ENCODE assay signal across 9 cellular contexts in the genomic region with DNA sequence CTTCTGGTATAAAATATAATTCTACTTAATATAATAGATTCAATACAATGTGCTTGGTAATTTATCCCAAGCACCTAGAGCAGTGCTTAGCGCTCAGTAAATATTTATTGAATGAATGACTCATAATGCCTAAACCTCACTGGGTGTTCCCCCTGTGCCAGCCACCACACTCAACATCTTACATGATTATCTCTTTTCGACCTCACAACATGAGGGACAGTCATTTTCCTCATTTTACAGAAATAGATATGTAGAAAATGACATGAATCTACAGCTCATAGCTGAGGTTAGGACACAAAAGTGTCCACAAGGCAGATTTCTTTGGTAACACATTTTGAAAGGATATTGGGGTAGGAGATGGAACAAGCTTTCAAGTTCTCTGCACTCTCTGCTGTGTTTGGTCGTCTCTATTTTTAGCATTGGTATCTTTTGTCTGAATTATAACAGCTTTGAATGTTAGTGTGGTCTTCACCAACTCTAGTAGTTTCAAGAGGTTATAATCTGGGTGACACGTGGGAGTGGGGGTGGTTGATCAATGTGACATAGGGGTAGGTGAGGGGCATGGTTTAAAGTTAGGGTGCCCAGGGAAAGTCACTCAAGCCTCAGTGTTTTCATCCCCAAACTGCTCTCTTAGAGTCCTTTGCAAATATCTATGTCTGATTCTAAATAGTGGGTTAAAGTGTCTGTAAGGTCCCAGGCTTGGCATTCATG. TPM values are rescaled to one million over a fixed set of nuclear protein-coding genes. Genes with fewer than 3 reads are reported as not detected.
DNase-seq lines count a peak whose midpoint lies in the region; ATAC-seq and TF ChIP-seq lines count a peak whose summit lies in the region.
"Had no signal": no experiment of that assay in that cellular context is flagged by ENCODE, and none has a peak within 500 bp of the region (broad histone marks: within the 10 kb centered on the region; RNA-seq: fewer than 3 reads in every experiment).

No MANE protein-coding gene starts in this region.

- H3K4me3 ChIP-seq in esophagus muscularis mucosa (no peak overlapping the region), hepatocyte (no peak overlapping the region), transverse colon (no peak overlapping the region)

- no peak overlapping the region for H3K4me2 ChIP-seq in hepatocyte

- H3K4me1 ChIP-seq in esophagus muscularis mucosa, result peaks cover 31 to 47% (median 41%) of the 10 kb centered on the region in 4 donors
- peaks cover 25% of the 10 kb centered on the region for H3K4me1 ChIP-seq in hepatocyte (ENCODE audit: insufficient read depth)
- H3K4me1 ChIP-seq in transverse colon, result peaks cover 5 to 29% (median 12%) of the 10 kb centered on the region in 4 donors

- in situ Hi-C loops in GM13977 (cut with MboI; ENCODE audit: low pct_unique_long_range_greater_than_20kb, low sequenced_read_pairs, unreplicated experiment), result no loop called here
- in situ Hi-C loops in transverse colon (cut with MboI; ENCODE audit: low pct_ligation_motif_present in 1 of 4, low pct_unique_long_range_greater_than_20kb in 1 of 4, low sequenced_read_pairs in 3 of 4), result no loop called here

- intact Hi-C loops in esophagus muscularis mucosa (cut with DNase I) (no loop called here), transverse colon (cut with DNase I; ENCODE audit: low total_unique reads) (no loop called here)

- H3K36me3 ChIP-seq in esophagus muscularis mucosa (peaks cover 3 to 52% (median 14%) of the 10 kb centered on the region in 4 donors), hepatocyte (replicated peaks; ENCODE audit: insufficient read depth, low read depth) (no peaks in the 10 kb centered on the region), transverse colon (no peaks in the 10 kb centered on the region)

- ATAC-seq in GM19372 (IDR thresholded peaks at IDR 0.05; ENCODE audit: low read depth, unreplicated experiment), result peak; percentile 78
- ATAC-seq in HG03442 (IDR thresholded peaks at IDR 0.05; ENCODE audit: unreplicated experiment), result peak; percentile 94
- no peak for ATAC-seq in GM19324 (IDR thresholded peaks at IDR 0.05; ENCODE audit: low FRiP score, unreplicated experiment)

- no peaks in the 10 kb centered on the region for H4K20me1 ChIP-seq in hepatocyte (ENCODE audit: insufficient read depth, poor library complexity, severe bottlenecking)

- DNase-seq in GM13977 (ENCODE audit: low spot score) (peak; percentile 27), esophagus muscularis mucosa (ENCODE audit: extremely low spot score) (peak; percentile 60), hepatocyte (ENCODE audit: low spot score) (no peak), GM19240 (ENCODE audit: insufficient read length, low spot score) (no peak), transverse colon (no peak)
- DNase-seq: IMR-90 had no signal

- peak overlapping the region in 2 of 4 donors; percentile 29 to 44 for H3K27ac ChIP-seq in esophagus muscularis mucosa (replicated peaks in 1 of 4)
- H3K27ac ChIP-seq in hepatocyte, result no peak overlapping the region
- no peak overlapping the region for H3K27ac ChIP-seq in transverse colon

- H3K27me3 ChIP-seq in esophagus muscularis mucosa, result no peaks in the 10 kb centered on the region
- no peaks in the 10 kb centered on the region for H3K27me3 ChIP-seq in hepatocyte
- H3K27me3 ChIP-seq in transverse colon, result no peaks in the 10 kb centered on the region

- H3K9me3 ChIP-seq in esophagus muscularis mucosa (peaks cover 0 to 4% (median 0%) of the 10 kb centered on the region in 4 donors), hepatocyte (ENCODE audit: low read depth) (no peaks in the 10 kb centered on the region), transverse colon (no peaks in the 10 kb centered on the region)

- no peak for TF ChIP-seq EP300 in esophagus muscularis mucosa (IDR thresholded peaks at IDR 0.05)
- TF ChIP-seq EP300 in transverse colon (IDR thresholded peaks at IDR 0.05; ENCODE audit: low read depth), result no peak

- no peaks in the 10 kb centered on the region for H3K79me2 ChIP-seq in hepatocyte

- 71% methylated on average over 4 of the region's 4 CpGs for WGBS in esophagus muscularis mucosa
- 84% methylated on average over 4 of the region's 4 CpGs for WGBS in hepatocyte (ENCODE audit: low lambda C conversion rate, missing lambda C conversion rate)
- WGBS in transverse colon (ENCODE audit: low coverage in 1 of 2), 2 donors, result 72 to 77% methylated on average over 4 of the region's 4 CpGs

- TF ChIP-seq POLR2A in esophagus muscularis mucosa (IDR thresholded peaks at IDR 0.05; ENCODE audit: low read depth) (no peak), transverse colon (IDR thresholded peaks at IDR 0.05) (no peak)

- H2AFZ ChIP-seq in hepatocyte, result no peak overlapping the region

- TF ChIP-seq CTCF in GM13977 (IDR thresholded peaks at IDR 0.05; ENCODE audit: extremely low read depth, insufficient read depth, missing control alignments) (no peak), esophagus muscularis mucosa (IDR thresholded peaks at IDR 0.05) (no peak), hepatocyte (IDR thresholded peaks at IDR 0.05; ENCODE audit: poor library complexity) (no peak), transverse colon (IDR thresholded peaks at IDR 0.05) (no peak)

- no peaks in the 10 kb centered on the region for H3K9me2 ChIP-seq in hepatocyte (replicated peaks; ENCODE audit: insufficient read depth)

RNA-seq across cellular contexts. Expression of gene MYOM1, which starts 9.8 kb away (rescaled TPM):
- total RNA-seq in esophagus muscularis mucosa, result 10 to 100 TPM; 13.3 to 31.7 (median 16.5) TPM
- 1.1 and 1.6 TPM in 2 replicates for total RNA-seq in hepatocyte
- 1.4 and 1.8 TPM in 2 replicates for polyA plus RNA-seq in hepatocyte
- 10 to 100 TPM in 1 of 4 donors, 1 to 10 TPM in 3; 6.0 to 30.4 (median 7.7) TPM for total RNA-seq in transverse colon

RNA-seq across cellular contexts. Expression of gene MYL12A, which starts 37.6 kb away (rescaled TPM):
- total RNA-seq in esophagus muscularis mucosa (100 to 1,000 TPM; 297 to 460 (median 380) TPM), hepatocyte (456 and 458 TPM in 2 replicates), transverse colon (100 to 1,000 TPM; 257 to 511 (median 338) TPM)
- polyA plus RNA-seq in hepatocyte, result 692 and 695 TPM in 2 replicates

RNA-seq across cellular contexts. Expression of gene MYL12B, which starts 51.9 kb away (rescaled TPM):
- total RNA-seq in esophagus muscularis mucosa (100 to 1,000 TPM; 211 to 279 (median 244) TPM), hepatocyte (478 and 519 TPM in 2 replicates), transverse colon (100 to 1,000 TPM in 3 of 4 donors, 10 to 100 TPM in 1; 78.2 to 558 (median 337) TPM)
- polyA plus RNA-seq in hepatocyte, result 671 and 721 TPM in 2 replicates

Comparison
In these comparisons a context has a peak if more than half of its experiments do, and no peak if none do; other contexts are left out.
1. DNase-seq: peak in GM13977 (single experiment) and esophagus muscularis mucosa (single experiment); none in hepatocyte (single experiment), GM19240 (single experiment) and transverse colon (single experiment).